ENCODE assay signal across 8 cellular contexts in genomic region chr9:96853711-96854072, GRCh38. TPM values are rescaled to one million over a fixed set of nuclear protein-coding genes. Genes with fewer than 3 reads are reported as not detected.
DNase-seq lines count a peak whose midpoint lies in the region; ATAC-seq and TF ChIP-seq lines count a peak whose summit lies in the region.

No MANE protein-coding gene starts in this region.

- peaks cover 9% of the 10 kb centered on the region for H3K27me3 Mint-ChIP-seq in activated B cell treated with CpG ODN at 0.5 μM for 24 hours

- POLR2A ChIA-PET in A673 (lab: Charles Lee; ENCODE audit: low non-redundant PET) (no interaction called here), activated B cell treated with CpG ODN at 0.5 μM for 24 hours (lab: Charles Lee) (interaction anchor here (1.3 kb wide), 1 partner anchor 780 kb away, joined by 10 read pairs; the partner anchor contains the start of genes NCBP1 and TSTD2), GM10248 (lab: Yijun Ruan, JAX) (no interaction called here)

- H3K4me3 Mint-ChIP-seq in activated B cell treated with CpG ODN at 0.5 μM for 24 hours, result peak overlapping the region; percentile 100

- TF ChIP-seq CTCF in A673 (conservative IDR thresholded peaks at IDR 0.05; ENCODE audit: low read depth, low read length), result no peak
- TF ChIP-seq CTCF in activated B cell treated with CpG ODN at 0.5 μM for 24 hours (IDR thresholded peaks at IDR 0.05), result no peak
- no peak for TF ChIP-seq CTCF in heart right ventricle (IDR thresholded peaks at IDR 0.05)
- TF ChIP-seq CTCF in sigmoid colon (IDR thresholded peaks at IDR 0.05), result no peak
- no peak for TF ChIP-seq CTCF in GM10248 (IDR thresholded peaks at IDR 0.05; ENCODE audit: control extremely low read depth, extremely low read depth, low read depth, missing control alignments)

- peak; percentile 18 for DNase-seq in A673 (ENCODE audit: low spot score)
- DNase-seq in activated B cell treated with CpG ODN at 0.5 μM for 24 hours, result no peak
- DNase-seq in heart right ventricle, result no peak
- DNase-seq in sigmoid colon, result no peak
- no peak for DNase-seq in stimulated activated CD4-positive, alpha-beta T cell treated with anti-CD3 and anti-CD28 coated beads, Interleukin-2, amount 100 ng/mL, for 24 hours
- DNase-seq in GM10248 (ENCODE audit: extremely low spot score), result no peak

- H3K36me3 Mint-ChIP-seq in activated B cell treated with CpG ODN at 0.5 μM for 24 hours (ENCODE audit: low read depth), result peaks cover 20% of the 10 kb centered on the region

- H3K27ac Mint-ChIP-seq in activated B cell treated with CpG ODN at 0.5 μM for 24 hours, result peak overlapping the region; percentile 87

- TF ChIP-seq POLR2A in sigmoid colon (IDR thresholded peaks at IDR 0.05), result no peak

- H3K9me3 ChIP-seq in A673 (ENCODE audit: low read depth, low read length, poor library complexity, severe bottlenecking) (peaks cover 15% of the 10 kb centered on the region), heart right ventricle (peaks cover 0 to 9% (median 0%) of the 10 kb centered on the region in 11 donors), sigmoid colon (peaks cover 0 to 2% (median 0%) of the 10 kb centered on the region in 4 donors)

- no peak for TF ChIP-seq EP300 in sigmoid colon (IDR thresholded peaks at IDR 0.05)

- no peaks in the 10 kb centered on the region for H3K36me3 ChIP-seq in A673 (ENCODE audit: insufficient read depth, low read length, poor library complexity, severe bottlenecking)
- H3K36me3 ChIP-seq in heart right ventricle, result no peaks in the 10 kb centered on the region
- peaks cover 0 to 3% (median 0%) of the 10 kb centered on the region in 4 donors for H3K36me3 ChIP-seq in sigmoid colon

- CTCF ChIA-PET in A673 (lab: Charles Lee) (no interaction called here), activated B cell treated with CpG ODN at 0.5 μM for 24 hours (lab: Charles Lee) (interaction anchor here (1.0 to 4.5 kb wide), 3 partner anchors 545 to 761 kb away, joined by 3 to 54 read pairs (median 7); no protein-coding TSS in a partner anchor), GM10248 (lab: Yijun Ruan, JAX) (interaction anchor here (1.4 to 1.8 kb wide), 2 partner anchors 30 to 557 kb away, joined by 3 to 6 read pairs; no protein-coding TSS in a partner anchor)

- peaks cover 44% of the 10 kb centered on the region for H3K4me1 Mint-ChIP-seq in activated B cell treated with CpG ODN at 0.5 μM for 24 hours

- no TSS peak for BruUV-seq in A673 (replicated peaks; lab: Mats Ljungman, UMichigan)

- H3K27me3 ChIP-seq in A673 (replicated peaks; ENCODE audit: insufficient read depth, low read depth, low read length, poor library complexity) (no peaks in the 10 kb centered on the region), heart right ventricle (no peaks in the 10 kb centered on the region), sigmoid colon (no peaks in the 10 kb centered on the region)

- H3K4me3 ChIP-seq in A673 (ENCODE audit: low read depth, low read length, poor library complexity, severe bottlenecking) (peak overlapping the region; percentile 70), heart right ventricle (peak overlapping the region; percentile 66 to 90 (median 82)), sigmoid colon (peak overlapping the region; percentile 77 to 86 (median 82))

- peak; percentile 30 for ATAC-seq in GM18909 (IDR thresholded peaks at IDR 0.05; ENCODE audit: poor library complexity, unreplicated experiment)
- peak; percentile 25 for ATAC-seq in HG03280 (IDR thresholded peaks at IDR 0.05; ENCODE audit: unreplicated experiment)
- ATAC-seq in activated B cell treated with CpG ODN at 0.5 μM for 24 hours (ENCODE audit: low read depth), result peak; percentile 9
- ATAC-seq in heart right ventricle, result peak in 7 of 8 donors; percentile 5 to 61 (median 16)

- no peaks in the 10 kb centered on the region for H3K9me3 Mint-ChIP-seq in activated B cell treated with CpG ODN at 0.5 μM for 24 hours

- intact Hi-C loops in A673 (cut with micrococcal nuclease; ENCODE audit: unreplicated experiment) (no loop called here), activated B cell treated with CpG ODN at 0.5 μM for 24 hours (cut with micrococcal nuclease) (loop anchor here (1.0 to 10.0 kb wide), 8 partner anchors 75 to 1539 kb away; partner anchors contain the start of genes FANCC, HABP4, NCBP1 and TDRD7), heart right ventricle (cut with DNase I) (loop anchor here in 5 of 10 donors (1.0 to 10.0 kb wide), 6 partner anchors 251 to 771 kb away; no protein-coding TSS in a partner anchor), sigmoid colon (cut with DNase I) (loop anchor here (2.0 to 10.0 kb wide), 4 partner anchors 77 to 781 kb away; partner anchors contain the start of genes NCBP1 and TSTD2)

- H3K27ac ChIP-seq in A673 (ENCODE audit: low read depth, low read length, poor library complexity, severe bottlenecking) (peak overlapping the region; percentile 69), heart right ventricle (peak overlapping the region in 9 of 10 donors; percentile 61 to 88 (median 84)), sigmoid colon (peak overlapping the region; percentile 84 to 89 (median 88))

- H3K4me1 ChIP-seq in A673 (ENCODE audit: insufficient read depth, low read length, poor library complexity, severe bottlenecking) (peaks cover 6% of the 10 kb centered on the region), heart right ventricle (peaks cover 4 to 33% (median 21%) of the 10 kb centered on the region in 9 donors), sigmoid colon (peaks cover 0 to 35% (median 24%) of the 10 kb centered on the region in 4 donors)

- 2 to 3% methylated on average over 9 of the region's 9 CpGs for WGBS in heart right ventricle, 2 donors
- WGBS in sigmoid colon, 2 donors, result 0 to 1% methylated on average over 9 of the region's 9 CpGs

RNA-seq across cellular contexts. Expression of gene ZNF782, which starts 0.6 kb away (rescaled TPM):
- total RNA-seq in A673 (2021) (5.7 and 6.7 TPM in 2 replicates), activated B cell treated with CpG ODN at 0.5 μM for 24 hours (7.7 and 8.0 TPM in 2 replicates), heart right ventricle (1 to 10 TPM; 1.9 to 4.8 (median 3.1) TPM), sigmoid colon (10 to 100 TPM; 11.4 to 18.2 (median 15.7) TPM)
- polyA plus RNA-seq in heart right ventricle (1 to 10 TPM in 1 of 2 donors, under 1 TPM in 1; 0.64 to 1.5 TPM), sigmoid colon (1 to 10 TPM; 1.2 to 2.4 (median 1.6) TPM)
